ENCODE assay signal across 1 cellular context in genomic region chr20:653590-654426, GRCh38.
TF ChIP-seq lines count a peak whose summit lies in the region.

No MANE protein-coding gene starts in this region.

TF ChIP-seq in K562, 482 proteins besides CTCF, POLR2A, EP300 and RAD21 (continued from another document and continues in another):
- TF ChIP-seq, protein P1, sequence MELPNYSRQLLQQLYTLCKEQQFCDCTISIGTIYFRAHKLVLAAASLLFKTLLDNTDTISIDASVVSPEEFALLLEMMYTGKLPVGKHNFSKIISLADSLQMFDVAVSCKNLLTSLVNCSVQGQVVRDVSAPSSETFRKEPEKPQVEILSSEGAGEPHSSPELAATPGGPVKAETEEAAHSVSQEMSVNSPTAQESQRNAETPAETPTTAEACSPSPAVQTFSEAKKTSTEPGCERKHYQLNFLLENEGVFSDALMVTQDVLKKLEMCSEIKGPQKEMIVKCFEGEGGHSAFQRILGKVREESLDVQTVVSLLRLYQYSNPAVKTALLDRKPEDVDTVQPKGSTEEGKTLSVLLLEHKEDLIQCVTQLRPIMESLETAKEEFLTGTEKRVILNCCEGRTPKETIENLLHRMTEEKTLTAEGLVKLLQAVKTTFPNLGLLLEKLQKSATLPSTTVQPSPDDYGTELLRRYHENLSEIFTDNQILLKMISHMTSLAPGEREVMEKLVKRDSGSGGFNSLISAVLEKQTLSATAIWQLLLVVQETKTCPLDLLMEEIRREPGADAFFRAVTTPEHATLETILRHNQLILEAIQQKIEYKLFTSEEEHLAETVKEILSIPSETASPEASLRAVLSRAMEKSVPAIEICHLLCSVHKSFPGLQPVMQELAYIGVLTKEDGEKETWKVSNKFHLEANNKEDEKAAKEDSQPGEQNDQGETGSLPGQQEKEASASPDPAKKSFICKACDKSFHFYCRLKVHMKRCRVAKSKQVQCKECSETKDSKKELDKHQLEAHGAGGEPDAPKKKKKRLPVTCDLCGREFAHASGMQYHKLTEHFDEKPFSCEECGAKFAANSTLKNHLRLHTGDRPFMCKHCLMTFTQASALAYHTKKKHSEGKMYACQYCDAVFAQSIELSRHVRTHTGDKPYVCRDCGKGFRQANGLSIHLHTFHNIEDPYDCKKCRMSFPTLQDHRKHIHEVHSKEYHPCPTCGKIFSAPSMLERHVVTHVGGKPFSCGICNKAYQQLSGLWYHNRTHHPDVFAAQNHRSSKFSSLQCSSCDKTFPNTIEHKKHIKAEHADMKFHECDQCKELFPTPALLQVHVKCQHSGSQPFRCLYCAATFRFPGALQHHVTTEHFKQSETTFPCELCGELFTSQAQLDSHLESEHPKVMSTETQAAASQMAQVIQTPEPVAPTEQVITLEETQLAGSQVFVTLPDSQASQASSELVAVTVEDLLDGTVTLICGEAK (IDR thresholded peaks at IDR 0.05), result peak; percentile 36; the same call in 1 of the 2 replicates
- TF ChIP-seq, protein P1 (CRISPR knock-in tag; IDR thresholded peaks at IDR 0.05), result no peak
- TF ChIP-seq PHF20 (IDR thresholded peaks at IDR 0.05; ENCODE audit: partially characterized antibody) (peak; percentile 59), ZNF384 (IDR thresholded peaks at IDR 0.05; ENCODE audit: low read depth, low read length) (no peak), POLR3A (IDR thresholded peaks at IDR 0.05; ENCODE audit: borderline replicate concordance, extremely low read depth, insufficient read depth, insufficient read length) (no peak), ZNF217 (CRISPR knock-in tag; IDR thresholded peaks at IDR 0.05) (no peak), ZNF324 (CRISPR knock-in tag; IDR thresholded peaks at IDR 0.05) (peak; percentile 48; the same call in 1 of the 2 replicates), TSHZ1 (CRISPR knock-in tag; IDR thresholded peaks at IDR 0.05) (no peak), HDAC1 (IDR thresholded peaks at IDR 0.05) (peak in 1 of 2 experiments; percentile 64; a peak in 2 of 4 replicates), ZNF316 (IDR thresholded peaks at IDR 0.05) (peak; percentile 23; the same call in 1 of the 2 replicates), ZNF717 (CRISPR knock-in tag; IDR thresholded peaks at IDR 0.05) (no peak), POLR2G (IDR thresholded peaks at IDR 0.05; ENCODE audit: low read depth, low read length) (no peak; the same call in 1 of the 2 replicates), RUNX1 (IDR thresholded peaks at IDR 0.05; ENCODE audit: low read depth) (no peak), ZFP36 (IDR thresholded peaks at IDR 0.05; ENCODE audit: low read depth, low read length, partially characterized antibody) (no peak), CREM (IDR thresholded peaks at IDR 0.05; ENCODE audit: low read depth) (no peak; the same call in 1 of the 2 replicates), FOXK1 (CRISPR knock-in tag; IDR thresholded peaks at IDR 0.05; ENCODE audit: borderline replicate concordance) (peak; percentile 94; the same call in 1 of the 2 replicates), NFE2 (IDR thresholded peaks at IDR 0.05; ENCODE audit: low read depth) (no peak), ZNF766 (CRISPR knock-in tag; conservative IDR thresholded peaks at IDR 0.05) (no peak), ETV5 (CRISPR knock-in tag; IDR thresholded peaks at IDR 0.05; ENCODE audit: low read depth) (peak; percentile 52; the same call in 1 of the 2 replicates), CEBPB (tag; IDR thresholded peaks at IDR 0.05) (peak; percentile 57), NBN (IDR thresholded peaks at IDR 0.05; ENCODE audit: low read depth) (peak; percentile 38; the same call in 1 of the 2 replicates), ELF1 (tag; IDR thresholded peaks at IDR 0.05) (0 out of 2 replicates have a peak, but pooled peaks have one; percentile 22), PTBP1 (IDR thresholded peaks at IDR 0.05; ENCODE audit: low read depth, low read length) (peak; percentile 91), ARNT (IDR thresholded peaks at IDR 0.05) (peak in 1 of 2 experiments; percentile 70; a peak in 2 of 4 replicates), CCNT2 (IDR thresholded peaks at IDR 0.05; ENCODE audit: borderline replicate concordance, extremely low read depth, insufficient read length, low read depth, low read length) (peak; percentile 4), ILF3 (IDR thresholded peaks at IDR 0.05; ENCODE audit: borderline replicate concordance) (no peak), BHLHE40 (IDR thresholded peaks at IDR 0.05; ENCODE audit: low read length) (no peak), RBM25 (IDR thresholded peaks at IDR 0.05; ENCODE audit: low read depth, low read length, severe bottlenecking) (peak; percentile 98), POLR2AphosphoS5 (IDR thresholded peaks at IDR 0.05; ENCODE audit: control insufficient read depth, insufficient read depth, low read depth, low read length) (peak; percentile 44; the same call in 1 of the 2 replicates)
- TF ChIP-seq, protein P2, sequence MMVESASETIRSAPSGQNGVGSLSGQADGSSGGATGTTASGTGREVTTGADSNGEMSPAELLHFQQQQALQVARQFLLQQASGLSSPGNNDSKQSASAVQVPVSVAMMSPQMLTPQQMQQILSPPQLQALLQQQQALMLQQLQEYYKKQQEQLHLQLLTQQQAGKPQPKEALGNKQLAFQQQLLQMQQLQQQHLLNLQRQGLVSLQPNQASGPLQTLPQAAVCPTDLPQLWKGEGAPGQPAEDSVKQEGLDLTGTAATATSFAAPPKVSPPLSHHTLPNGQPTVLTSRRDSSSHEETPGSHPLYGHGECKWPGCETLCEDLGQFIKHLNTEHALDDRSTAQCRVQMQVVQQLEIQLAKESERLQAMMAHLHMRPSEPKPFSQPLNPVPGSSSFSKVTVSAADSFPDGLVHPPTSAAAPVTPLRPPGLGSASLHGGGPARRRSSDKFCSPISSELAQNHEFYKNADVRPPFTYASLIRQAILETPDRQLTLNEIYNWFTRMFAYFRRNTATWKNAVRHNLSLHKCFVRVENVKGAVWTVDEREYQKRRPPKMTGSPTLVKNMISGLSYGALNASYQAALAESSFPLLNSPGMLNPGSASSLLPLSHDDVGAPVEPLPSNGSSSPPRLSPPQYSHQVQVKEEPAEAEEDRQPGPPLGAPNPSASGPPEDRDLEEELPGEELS (CRISPR knock-in tag; IDR thresholded peaks at IDR 0.05; ENCODE audit: borderline replicate concordance), result 0 out of 2 replicates have a peak, but pooled peaks have one; percentile 38
- TF ChIP-seq, protein P3, sequence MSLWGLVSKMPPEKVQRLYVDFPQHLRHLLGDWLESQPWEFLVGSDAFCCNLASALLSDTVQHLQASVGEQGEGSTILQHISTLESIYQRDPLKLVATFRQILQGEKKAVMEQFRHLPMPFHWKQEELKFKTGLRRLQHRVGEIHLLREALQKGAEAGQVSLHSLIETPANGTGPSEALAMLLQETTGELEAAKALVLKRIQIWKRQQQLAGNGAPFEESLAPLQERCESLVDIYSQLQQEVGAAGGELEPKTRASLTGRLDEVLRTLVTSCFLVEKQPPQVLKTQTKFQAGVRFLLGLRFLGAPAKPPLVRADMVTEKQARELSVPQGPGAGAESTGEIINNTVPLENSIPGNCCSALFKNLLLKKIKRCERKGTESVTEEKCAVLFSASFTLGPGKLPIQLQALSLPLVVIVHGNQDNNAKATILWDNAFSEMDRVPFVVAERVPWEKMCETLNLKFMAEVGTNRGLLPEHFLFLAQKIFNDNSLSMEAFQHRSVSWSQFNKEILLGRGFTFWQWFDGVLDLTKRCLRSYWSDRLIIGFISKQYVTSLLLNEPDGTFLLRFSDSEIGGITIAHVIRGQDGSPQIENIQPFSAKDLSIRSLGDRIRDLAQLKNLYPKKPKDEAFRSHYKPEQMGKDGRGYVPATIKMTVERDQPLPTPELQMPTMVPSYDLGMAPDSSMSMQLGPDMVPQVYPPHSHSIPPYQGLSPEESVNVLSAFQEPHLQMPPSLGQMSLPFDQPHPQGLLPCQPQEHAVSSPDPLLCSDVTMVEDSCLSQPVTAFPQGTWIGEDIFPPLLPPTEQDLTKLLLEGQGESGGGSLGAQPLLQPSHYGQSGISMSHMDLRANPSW (CRISPR knock-in tag; IDR thresholded peaks at IDR 0.05), result no peak
- TF ChIP-seq, protein P4, sequence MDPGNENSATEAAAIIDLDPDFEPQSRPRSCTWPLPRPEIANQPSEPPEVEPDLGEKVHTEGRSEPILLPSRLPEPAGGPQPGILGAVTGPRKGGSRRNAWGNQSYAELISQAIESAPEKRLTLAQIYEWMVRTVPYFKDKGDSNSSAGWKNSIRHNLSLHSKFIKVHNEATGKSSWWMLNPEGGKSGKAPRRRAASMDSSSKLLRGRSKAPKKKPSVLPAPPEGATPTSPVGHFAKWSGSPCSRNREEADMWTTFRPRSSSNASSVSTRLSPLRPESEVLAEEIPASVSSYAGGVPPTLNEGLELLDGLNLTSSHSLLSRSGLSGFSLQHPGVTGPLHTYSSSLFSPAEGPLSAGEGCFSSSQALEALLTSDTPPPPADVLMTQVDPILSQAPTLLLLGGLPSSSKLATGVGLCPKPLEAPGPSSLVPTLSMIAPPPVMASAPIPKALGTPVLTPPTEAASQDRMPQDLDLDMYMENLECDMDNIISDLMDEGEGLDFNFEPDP (CRISPR knock-in tag; IDR thresholded peaks at IDR 0.05), result no peak
- TF ChIP-seq, protein P5, sequence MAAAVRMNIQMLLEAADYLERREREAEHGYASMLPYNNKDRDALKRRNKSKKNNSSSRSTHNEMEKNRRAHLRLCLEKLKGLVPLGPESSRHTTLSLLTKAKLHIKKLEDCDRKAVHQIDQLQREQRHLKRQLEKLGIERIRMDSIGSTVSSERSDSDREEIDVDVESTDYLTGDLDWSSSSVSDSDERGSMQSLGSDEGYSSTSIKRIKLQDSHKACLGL (CRISPR knock-in tag; IDR thresholded peaks at IDR 0.05; ENCODE audit: borderline replicate concordance, poor library complexity, severe bottlenecking), result no peak
- TF ChIP-seq, protein P6, sequence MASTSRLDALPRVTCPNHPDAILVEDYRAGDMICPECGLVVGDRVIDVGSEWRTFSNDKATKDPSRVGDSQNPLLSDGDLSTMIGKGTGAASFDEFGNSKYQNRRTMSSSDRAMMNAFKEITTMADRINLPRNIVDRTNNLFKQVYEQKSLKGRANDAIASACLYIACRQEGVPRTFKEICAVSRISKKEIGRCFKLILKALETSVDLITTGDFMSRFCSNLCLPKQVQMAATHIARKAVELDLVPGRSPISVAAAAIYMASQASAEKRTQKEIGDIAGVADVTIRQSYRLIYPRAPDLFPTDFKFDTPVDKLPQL (IDR thresholded peaks at IDR 0.05; ENCODE audit: extremely low read depth, insufficient read length), result no peak
- TF ChIP-seq, protein P7, sequence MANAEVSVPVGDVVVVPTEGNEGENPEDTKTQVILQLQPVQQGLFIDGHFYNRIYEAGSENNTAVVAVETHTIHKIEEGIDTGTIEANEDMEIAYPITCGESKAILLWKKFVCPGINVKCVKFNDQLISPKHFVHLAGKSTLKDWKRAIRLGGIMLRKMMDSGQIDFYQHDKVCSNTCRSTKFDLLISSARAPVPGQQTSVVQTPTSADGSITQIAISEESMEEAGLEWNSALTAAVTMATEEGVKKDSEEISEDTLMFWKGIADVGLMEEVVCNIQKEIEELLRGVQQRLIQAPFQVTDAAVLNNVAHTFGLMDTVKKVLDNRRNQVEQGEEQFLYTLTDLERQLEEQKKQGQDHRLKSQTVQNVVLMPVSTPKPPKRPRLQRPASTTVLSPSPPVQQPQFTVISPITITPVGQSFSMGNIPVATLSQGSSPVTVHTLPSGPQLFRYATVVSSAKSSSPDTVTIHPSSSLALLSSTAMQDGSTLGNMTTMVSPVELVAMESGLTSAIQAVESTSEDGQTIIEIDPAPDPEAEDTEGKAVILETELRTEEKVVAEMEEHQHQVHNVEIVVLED (CRISPR knock-in tag; IDR thresholded peaks at IDR 0.05), result no peak
